ENCODE assay signal across 26 cellular contexts in genomic region chr2:17318013-17318412, GRCh38.
"Had no signal": no experiment of that assay in that cellular context is flagged by ENCODE, and none has a peak within 500 bp of the region (broad histone marks: within the 10 kb centered on the region; RNA-seq: fewer than 3 reads in every experiment).

No MANE protein-coding gene starts in this region.

- H3K27ac Mint-ChIP-seq: mesothelial cell of epicardium; naive B cell; neural progenitor cell; stimulated activated effector memory CD8-positive, alpha-beta T cell treated with anti-CD3 and anti-CD28 coated beads, Interleukin-12 subunit alpha, Interleukin-12 subunit beta, amount 100 ng/mL, for 72 hours; type B pancreatic cell had no signal

- H3K36me3 Mint-ChIP-seq: mesothelial cell of epicardium; naive B cell; neural progenitor cell; stimulated activated effector memory CD8-positive, alpha-beta T cell treated with anti-CD3 and anti-CD28 coated beads, Interleukin-12 subunit alpha, Interleukin-12 subunit beta, amount 100 ng/mL, for 72 hours; type B pancreatic cell had no signal

- ATAC-seq: foreskin keratinocyte; gastroesophageal sphincter; heart right ventricle; left cardiac atrium; left lung; mucosa of descending colon; sciatic nerve; stimulated activated effector memory CD8-positive, alpha-beta T cell treated with anti-CD3 and anti-CD28 coated beads, Interleukin-12 subunit alpha, Interleukin-12 subunit beta, amount 100 ng/mL, for 72 hours had no signal

- H3K27me3 ChIP-seq: foreskin keratinocyte, gastroesophageal sphincter, heart right ventricle, left lung, neural progenitor cell, right atrium auricular region, stomach, tibial artery had no signal

- H3K4me3 ChIP-seq: coronary artery, gastroesophageal sphincter, heart right ventricle, left lung, mucosa of descending colon, neural progenitor cell, prostate gland, right atrium auricular region, stomach, tibial artery had no signal

- H2AFZ ChIP-seq: neural progenitor cell had no signal

- DNase-seq: dermis blood vessel endothelial cell; effector memory CD4-positive, alpha-beta T cell; erythroblast; foreskin keratinocyte; heart right ventricle; hippocampal formation; left cardiac atrium; left lung; mesenchymal stem cell; mucosa of descending colon; naive B cell; stimulated activated CD4-positive, alpha-beta T cell treated with anti-CD3 and anti-CD28 coated beads, Interleukin-2, amount 100 ng/mL, for 24 hours; stimulated activated CD4-positive, alpha-beta T cell treated with anti-CD3 and anti-CD28 coated beads, Interleukin-4, amount 100 ng/mL, for 24 hours; stimulated activated naive CD4-positive, alpha-beta T cell treated with Interleukin-2 at 50 U/mL for 16 hours; stomach; tibial artery had no signal

- H3K9me3 Mint-ChIP-seq: mesothelial cell of epicardium, nephron, neural progenitor cell had no signal

- H3K4me1 Mint-ChIP-seq: naive B cell; neural progenitor cell; stimulated activated effector memory CD8-positive, alpha-beta T cell treated with anti-CD3 and anti-CD28 coated beads, Interleukin-12 subunit alpha, Interleukin-12 subunit beta, amount 100 ng/mL, for 72 hours had no signal

- H3K36me3 ChIP-seq: gastroesophageal sphincter, heart right ventricle, left lung, neural progenitor cell, prostate gland, right atrium auricular region, stomach, tibial artery had no signal

- H3K4me2 ChIP-seq: neural progenitor cell had no signal

- H3K4me3 Mint-ChIP-seq: mesothelial cell of epicardium; naive B cell; nephron; neural progenitor cell; stimulated activated effector memory CD8-positive, alpha-beta T cell treated with anti-CD3 and anti-CD28 coated beads, Interleukin-12 subunit alpha, Interleukin-12 subunit beta, amount 100 ng/mL, for 72 hours; type B pancreatic cell had no signal

- H3K4me1 ChIP-seq: foreskin keratinocyte, gastroesophageal sphincter, heart right ventricle, left lung, neural progenitor cell, prostate gland, right atrium auricular region, stomach, tibial artery had no signal

- H3K9me3 ChIP-seq: gastroesophageal sphincter, heart right ventricle, left lung, mucosa of descending colon, prostate gland, right atrium auricular region, stomach, tibial artery had no signal

- H3K27ac ChIP-seq: coronary artery, foreskin keratinocyte, gastroesophageal sphincter, heart right ventricle, left lung, neural progenitor cell, prostate gland, right atrium auricular region, stomach, tibial artery had no signal

- H3K27me3 Mint-ChIP-seq: naive B cell, type B pancreatic cell had no signal
